Comparison of ENCODE assay signal across 13 cellular contexts in the genomic region with DNA sequence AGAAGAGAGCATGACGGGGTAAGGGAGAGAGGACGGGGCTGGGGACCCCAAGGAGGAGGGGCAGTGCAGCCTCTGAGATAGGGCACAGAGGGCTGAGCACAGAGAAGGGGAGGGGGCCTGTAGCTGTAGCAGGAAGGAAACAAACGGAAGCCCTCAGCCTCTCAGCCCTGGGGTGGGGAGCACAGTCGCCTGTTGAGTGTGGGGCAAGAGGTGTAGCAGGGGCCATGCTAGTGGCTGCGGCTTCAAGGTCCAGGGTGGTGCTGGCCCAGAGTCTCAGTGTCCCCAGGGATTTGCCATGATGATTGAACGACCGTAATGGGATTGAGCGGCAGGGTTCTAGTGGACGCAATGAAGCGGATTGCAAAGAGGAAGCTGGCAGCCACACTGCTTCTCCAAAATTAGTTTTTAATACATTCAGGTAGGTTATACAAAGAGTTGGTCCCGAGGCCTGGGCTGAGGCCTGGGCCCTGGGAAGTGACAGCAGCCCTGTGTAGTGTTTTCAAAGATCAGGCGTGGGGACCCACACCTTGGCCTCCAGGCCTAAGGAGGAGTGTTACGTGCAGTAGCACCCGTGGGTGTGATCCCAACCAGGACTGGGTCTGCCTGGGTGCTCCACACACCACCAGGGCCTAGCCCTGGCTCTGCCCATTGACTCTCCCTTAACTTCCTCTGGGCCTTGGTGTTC. TPM values are rescaled to one million over a fixed set of nuclear protein-coding genes. Genes with fewer than 3 reads are reported as not detected.
DNase-seq lines count a peak whose midpoint lies in the region; ATAC-seq, FAIRE-seq and TF ChIP-seq lines count a peak whose summit lies in the region.
"Had no signal": no experiment of that assay in that cellular context is flagged by ENCODE, and none has a peak within 500 bp of the region (broad histone marks: within the 10 kb centered on the region; RNA-seq: fewer than 3 reads in every experiment).

No MANE protein-coding gene starts in this region.

- H2AFZ ChIP-seq in smooth muscle cell (ENCODE audit: low read depth) = no peak overlapping the region

- peaks cover 51% of the 10 kb centered on the region for H4K20me1 ChIP-seq in smooth muscle cell (ENCODE audit: low read depth)

- ATAC-seq in CD4-positive, CD25-positive, alpha-beta regulatory T cell (ENCODE audit: low read depth in 2 of 2) = no peak
- peak; percentile 33 for ATAC-seq in WTC11
- ATAC-seq: activated naive CD4-positive, alpha-beta T cell treated with anti-CD3 and anti-CD28 coated beads, Interleukin-2, amount 50 U/mL, for 72 hours had no signal

- no peak for DNase-seq in CD4-positive, CD25-positive, alpha-beta regulatory T cell
- DNase-seq in WTC11 (ENCODE audit: low spot score) (peak; percentile 6), kidney (peak; percentile 48), smooth muscle cell (lab: John Stamatoyannopoulos, UW; ENCODE audit: unreplicated experiment) (no peak), NCI-H2171 treated with DMSO at 0.1 percent for 48 hours (lab: John Stamatoyannopoulos, UW) (no peak), Calu3 (no peak), GM19240 (ENCODE audit: insufficient read length, low spot score) (no peak)
- no peak for DNase-seq in activated CD4-positive, alpha-beta T cell treated with anti-CD3 and anti-CD28 coated beads, Interleukin-2, amount 50 U/mL, for 1 hour
- DNase-seq: DMS79 treated with DMSO at 0.1 percent for 48 hours, NCI-H2171 had no signal

- H3K9ac ChIP-seq in kidney (ENCODE audit: low read length in 2 of 2) = no peak overlapping the region
- no peak overlapping the region for H3K9ac ChIP-seq in smooth muscle cell (ENCODE audit: low read depth)

- H3K4me2 ChIP-seq in smooth muscle cell = no peak overlapping the region

- no peaks in the 10 kb centered on the region for H3K36me3 Mint-ChIP-seq in CD4-positive, CD25-positive, alpha-beta regulatory T cell
- H3K36me3 Mint-ChIP-seq in WTC11 (no peaks in the 10 kb centered on the region), Calu3 (ENCODE audit: insufficient read depth, unreplicated experiment) (no peaks in the 10 kb centered on the region)
- H3K36me3 Mint-ChIP-seq: activated naive CD4-positive, alpha-beta T cell treated with anti-CD3 and anti-CD28 coated beads, Interleukin-2, amount 50 U/mL, for 72 hours had no signal

- peaks cover 0 to 15% (median 0%) of the 10 kb centered on the region in 4 donors for H3K4me1 Mint-ChIP-seq in CD4-positive, CD25-positive, alpha-beta regulatory T cell
- H3K4me1 Mint-ChIP-seq in WTC11 (peaks cover 14% of the 10 kb centered on the region), Calu3 (ENCODE audit: low read depth, unreplicated experiment) (no peaks in the 10 kb centered on the region)
- H3K4me1 Mint-ChIP-seq: central memory CD8-positive, alpha-beta T cell had no signal

- POLR2A ChIA-PET in WTC11 (lab: Charles Lee) = no interaction called here

- CTCF ChIA-PET in WTC11 (lab: Charles Lee) (interaction anchor here (1.6 to 1.8 kb wide), 2 partner anchors 59 to 80 kb away, joined by 3 to 14 read pairs; no protein-coding TSS in a partner anchor), Calu3 (lab: Charles Lee) (no interaction called here)

- H3K9me3 ChIP-seq in CD4-positive, CD25-positive, alpha-beta regulatory T cell (ENCODE audit: control insufficient read depth in 2 of 2, low read length in 2 of 2) = no peaks in the 10 kb centered on the region
- no peaks in the 10 kb centered on the region for H3K9me3 ChIP-seq in kidney (ENCODE audit: control insufficient read depth in 1 of 2, low read length in 2 of 2)
- H3K9me3 ChIP-seq in smooth muscle cell (replicated peaks; ENCODE audit: low read depth) = no peaks in the 10 kb centered on the region

- H3K4me1 ChIP-seq in CD4-positive, CD25-positive, alpha-beta regulatory T cell (ENCODE audit: control insufficient read depth, insufficient read depth, low read length, poor library complexity, severe bottlenecking) = no peaks in the 10 kb centered on the region
- H3K4me1 ChIP-seq in kidney (ENCODE audit: control insufficient read depth in 1 of 2, insufficient read depth in 1 of 2, low read depth in 1 of 2, low read length in 2 of 2) (peaks cover 0 to 23% of the 10 kb centered on the region in 2 donors), smooth muscle cell (ENCODE audit: low read depth) (no peaks in the 10 kb centered on the region)

- H3K27me3 Mint-ChIP-seq in CD4-positive, CD25-positive, alpha-beta regulatory T cell = no peaks in the 10 kb centered on the region
- H3K27me3 Mint-ChIP-seq in WTC11 (ENCODE audit: low read depth) (no peaks in the 10 kb centered on the region), Calu3 (ENCODE audit: unreplicated experiment) (peaks cover 90% of the 10 kb centered on the region)

- H3K4me3 Mint-ChIP-seq in CD4-positive, CD25-positive, alpha-beta regulatory T cell = no peak overlapping the region
- H3K4me3 Mint-ChIP-seq in WTC11 (no peak overlapping the region), Calu3 (ENCODE audit: low read depth, unreplicated experiment) (no peak overlapping the region)
- H3K4me3 Mint-ChIP-seq: central memory CD8-positive, alpha-beta T cell had no signal

- H3K36me3 ChIP-seq in CD4-positive, CD25-positive, alpha-beta regulatory T cell (ENCODE audit: control insufficient read depth, insufficient read depth, low read length) = peaks cover 35% of the 10 kb centered on the region
- peaks cover 0 to 18% of the 10 kb centered on the region in 2 donors for H3K36me3 ChIP-seq in kidney (ENCODE audit: control insufficient read depth in 1 of 2, insufficient read depth in 2 of 2, low read length in 2 of 2)
- no peaks in the 10 kb centered on the region for H3K36me3 ChIP-seq in smooth muscle cell (ENCODE audit: low read depth)

- H3F3A ChIP-seq in smooth muscle cell (ENCODE audit: low read depth) = peaks cover 7% of the 10 kb centered on the region

- intact Hi-C loops in kidney (cut with DNase I) (no loop called here), Calu3 (cut with micrococcal nuclease; ENCODE audit: unreplicated experiment) (no loop called here)

- no peak overlapping the region for H3K4me3 ChIP-seq in CD4-positive, CD25-positive, alpha-beta regulatory T cell (ENCODE audit: low read depth, low read length)
- H3K4me3 ChIP-seq in kidney (ENCODE audit: low read length in 2 of 2) (no peak overlapping the region), smooth muscle cell (no peak overlapping the region)

- H3K27ac ChIP-seq in CD4-positive, CD25-positive, alpha-beta regulatory T cell (ENCODE audit: insufficient read depth, low read length, poor library complexity, severe bottlenecking) = no peak overlapping the region
- H3K27ac ChIP-seq in kidney (ENCODE audit: low read depth in 2 of 2, low read length in 2 of 2) (peak overlapping the region in 1 of 2 donors; percentile 28), smooth muscle cell (ENCODE audit: low read depth) (peak overlapping the region; percentile 96)

- BruUV-seq in Calu3 (replicated peaks; lab: Mats Ljungman, UMichigan) = no TSS peak

- peaks cover 17% of the 10 kb centered on the region for H3K79me2 ChIP-seq in smooth muscle cell (ENCODE audit: low read depth)

- H3K9me3 Mint-ChIP-seq in CD4-positive, CD25-positive, alpha-beta regulatory T cell = no peaks in the 10 kb centered on the region
- H3K9me3 Mint-ChIP-seq in WTC11 (no peaks in the 10 kb centered on the region), Calu3 (ENCODE audit: low read depth, unreplicated experiment) (no peaks in the 10 kb centered on the region)
- H3K9me3 Mint-ChIP-seq: activated naive CD4-positive, alpha-beta T cell treated with anti-CD3 and anti-CD28 coated beads, Interleukin-2, amount 50 U/mL, for 72 hours; central memory CD8-positive, alpha-beta T cell had no signal

- peak overlapping the region in 2 of 3 donors; percentile 46 to 63 for H3K27ac Mint-ChIP-seq in CD4-positive, CD25-positive, alpha-beta regulatory T cell
- no peak overlapping the region for H3K27ac Mint-ChIP-seq in WTC11
- H3K27ac Mint-ChIP-seq in Calu3 (ENCODE audit: unreplicated experiment) = no peak overlapping the region

- H3K27me3 ChIP-seq in CD4-positive, CD25-positive, alpha-beta regulatory T cell (ENCODE audit: control insufficient read depth, insufficient read depth, low read length) = no peaks in the 10 kb centered on the region
- no peaks in the 10 kb centered on the region for H3K27me3 ChIP-seq in smooth muscle cell (ENCODE audit: low read depth)

- no peak for FAIRE-seq in kidney (lab: Jason Lieb, UNC)

- WGBS in smooth muscle cell (ENCODE audit: low lambda C conversion rate) = 84% methylated on average over 13 of the region's 14 CpGs

- TF ChIP-seq CTCF in WTC11 (IDR thresholded peaks at IDR 0.05) (no peak), kidney (IDR thresholded peaks at IDR 0.05; ENCODE audit: borderline replicate concordance, extremely low read depth, insufficient read depth) (no peak), smooth muscle cell (IDR thresholded peaks at IDR 0.05; ENCODE audit: borderline replicate concordance, insufficient read depth, poor library complexity, severe bottlenecking) (no peak), Calu3 (IDR thresholded peaks at IDR 0.05; ENCODE audit: unreplicated experiment) (no peak)

RNA-seq across cellular contexts. Expression of a gene that starts 13.3 kb away (rescaled TPM):
- total RNA-seq in CD4-positive, CD25-positive, alpha-beta regulatory T cell = 71.4 TPM
- polyA plus RNA-seq in CD4-positive, CD25-positive, alpha-beta regulatory T cell = 1 to 10 TPM; 5.0 to 9.6 (median 5.9) TPM
- 0.74 to 1.7 TPM (median 1.6 TPM) in 3 replicates for total RNA-seq in WTC11 (2021)
- 136 TPM for total RNA-seq in kidney
- 105 TPM for polyA plus RNA-seq in kidney (ENCODE audit: insufficient read depth, low read depth, low replicate concordance)
- total RNA-seq in smooth muscle cell = 147 and 171 TPM in 2 replicates
- 330 and 444 TPM in 2 replicates for polyA plus RNA-seq in smooth muscle cell
- total RNA-seq in Calu3 (2022) = 0.17 TPM in 1 of 2 replicates, not detected in the other
- polyA plus RNA-seq: neural cell had no signal

Comparison
In these comparisons a context has a peak if more than half of its experiments do, and no peak if none do; other contexts are left out.
1. DNase-seq: peak in WTC11 (single experiment) and kidney (single experiment); none in CD4-positive, CD25-positive, alpha-beta regulatory T cell (0 of 3), smooth muscle cell (single experiment), activated CD4-positive, alpha-beta T cell treated with anti-CD3 and anti-CD28 coated beads, Interleukin-2, amount 50 U/mL, for 1 hour (single experiment), NCI-H2171 treated with DMSO at 0.1 percent for 48 hours (single experiment), Calu3 (single experiment) and GM19240 (single experiment).
2. H3K27ac Mint-ChIP-seq: peak in CD4-positive, CD25-positive, alpha-beta regulatory T cell (2 of 3); none in WTC11 (single experiment) and Calu3 (single experiment).
3. RNA of a gene that starts 13.3 kb away (total RNA-seq): 147 to 171 TPM in smooth muscle cell, 136 TPM in kidney (single experiment) and 71.4 TPM in CD4-positive, CD25-positive, alpha-beta regulatory T cell (single experiment); 0.74 to 1.7 TPM in WTC11 and 0.17 TPM in Calu3; every median in the first group is over 10 times any median in the second.